1 cellular context compared by ENCODE assay signal in genomic region chr2:238125127-238125885, GRCh38.
TF ChIP-seq lines count a peak whose summit lies in the region.

No MANE protein-coding gene starts in this region.

TF ChIP-seq in IMR-90, 13 proteins besides CTCF, POLR2A, EP300 and RAD21 (continued from another document):
- TF ChIP-seq FOS (IDR thresholded peaks at IDR 0.05; ENCODE audit: low read depth, low read length) (no peak), RFX5 (IDR thresholded peaks at IDR 0.05; ENCODE audit: low read depth, low read length) (no peak)
